9 cellular contexts compared by ENCODE assay signal in genomic region chr1:242139437-242139836, GRCh38.
DNase-seq lines count a peak whose midpoint lies in the region; ATAC-seq and TF ChIP-seq lines count a peak whose summit lies in the region.
"Had no signal": no experiment of that assay in that cellular context is flagged by ENCODE, and none has a peak within 500 bp of the region (broad histone marks: within the 10 kb centered on the region; RNA-seq: fewer than 3 reads in every experiment).

No MANE protein-coding gene starts in this region.

- ATAC-seq in GM19025 (IDR thresholded peaks at IDR 0.05; ENCODE audit: low read depth, unreplicated experiment) (peak; percentile 68), HG02623 (IDR thresholded peaks at IDR 0.05; ENCODE audit: unreplicated experiment) (peak; percentile 75), HG03565 (IDR thresholded peaks at IDR 0.05; ENCODE audit: unreplicated experiment) (peak; percentile 68), lower lobe of right lung (peak; percentile 39 to 45)
- ATAC-seq: pancreas had no signal

- no peak for DNase-seq in lower lobe of right lung
- DNase-seq in stimulated activated CD4-positive, alpha-beta T cell treated with anti-CD3 and anti-CD28 coated beads, Interleukin-2, amount 100 ng/mL, for 24 hours: no peak
- DNase-seq in SK-N-DZ (ENCODE audit: low spot score): no peak
- DNase-seq in posterior cingulate gyrus: no peak
- DNase-seq: NCI-H774, pancreas had no signal

- H3K27me3 ChIP-seq in lower lobe of right lung (ENCODE audit: low read depth): no peaks in the 10 kb centered on the region
- H3K27me3 ChIP-seq: pancreas had no signal

- no peak overlapping the region for H3K27ac ChIP-seq in lower lobe of right lung
- H3K27ac ChIP-seq: pancreas had no signal

- intact Hi-C loops in lower lobe of right lung (cut with DNase I) (no loop called here), posterior cingulate gyrus (cut with DNase I) (no loop called here)

- no peak for TF ChIP-seq CTCF in lower lobe of right lung (IDR thresholded peaks at IDR 0.05)

- H3K36me3 ChIP-seq in lower lobe of right lung: no peaks in the 10 kb centered on the region
- H3K36me3 ChIP-seq: pancreas had no signal

- no peaks in the 10 kb centered on the region for H3K9me3 ChIP-seq in lower lobe of right lung
- H3K9me3 ChIP-seq: pancreas had no signal

- no peaks in the 10 kb centered on the region for H3K4me1 ChIP-seq in lower lobe of right lung
- H3K4me1 ChIP-seq: pancreas had no signal

- no peak overlapping the region for H3K4me3 ChIP-seq in lower lobe of right lung
- H3K4me3 ChIP-seq: pancreas had no signal
